In the genomic region with DNA sequence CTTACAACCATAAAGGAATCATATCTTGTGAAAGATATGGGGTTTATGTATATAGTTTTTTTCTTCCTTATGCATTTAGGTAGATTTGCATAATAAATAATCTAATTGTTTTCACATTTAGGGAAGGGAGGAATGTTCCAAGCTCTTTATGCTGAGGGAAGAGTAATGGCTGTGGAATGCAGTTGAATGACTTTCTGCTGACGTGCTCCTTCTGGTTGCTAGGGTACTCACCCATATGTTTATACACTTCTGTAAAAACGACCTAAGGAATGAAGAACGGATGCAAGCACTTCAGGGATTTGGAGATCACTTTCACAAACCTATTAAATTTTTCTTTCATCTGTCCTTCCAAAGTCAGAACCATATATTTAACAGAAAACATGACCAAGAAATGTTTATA, we compare ENCODE assay signal across 1 cellular context.
TF ChIP-seq lines count a peak whose summit lies in the region.

No MANE protein-coding gene starts in this region.

TF ChIP-seq in H1, 55 proteins besides CTCF, POLR2A, EP300 and RAD21 (continued from another document):
- TF ChIP-seq ASH2L (IDR thresholded peaks at IDR 0.05; ENCODE audit: low read length) (no peak), TEAD4 (IDR thresholded peaks at IDR 0.05; ENCODE audit: low read depth, low read length) (peak; percentile 98), SIRT6 (IDR thresholded peaks at IDR 0.05; ENCODE audit: low read length) (no peak), CREB1 (IDR thresholded peaks at IDR 0.05) (peak; percentile 69), SIX5 (IDR thresholded peaks at IDR 0.05; ENCODE audit: low read depth, low read length) (no peak), MAFK (IDR thresholded peaks at IDR 0.05; ENCODE audit: low read depth, low read length) (peak; percentile 50), TAF7 (optimal IDR thresholded peaks at IDR 0.05; ENCODE audit: borderline replicate concordance, low read depth, low read length) (no peak), NRF1 (IDR thresholded peaks at IDR 0.05; ENCODE audit: low read depth, low read length) (no peak), TAF1 (IDR thresholded peaks at IDR 0.05; ENCODE audit: low read depth, low read length) (no peak), RFX5 (IDR thresholded peaks at IDR 0.05; ENCODE audit: borderline replicate concordance, low read depth, low read length) (no peak), KDM4A (IDR thresholded peaks at IDR 0.05; ENCODE audit: low read depth, low read length, severe bottlenecking) (no peak), HDAC6 (IDR thresholded peaks at IDR 0.05; ENCODE audit: low read depth, low read length) (no peak), NANOG (IDR thresholded peaks at IDR 0.05; ENCODE audit: insufficient read depth, low read depth, low read length, poor library complexity, severe bottlenecking) (peak; percentile 80), GABPA (IDR thresholded peaks at IDR 0.05; ENCODE audit: borderline replicate concordance, insufficient read depth, low read length) (no peak), RBBP5 (IDR thresholded peaks at IDR 0.05; ENCODE audit: borderline replicate concordance, low read depth, low read length) (no peak), EZH2 (IDR thresholded peaks at IDR 0.05; ENCODE audit: low read depth, low read length, severe bottlenecking) (no peak), FOSL1 (IDR thresholded peaks at IDR 0.05; ENCODE audit: insufficient read depth, low read depth, low read length) (no peak), CEBPB (IDR thresholded peaks at IDR 0.05; ENCODE audit: low read depth, low read length) (no peak), TCF12 (IDR thresholded peaks at IDR 0.05; ENCODE audit: low read depth, low read length) (no peak), SUZ12 (IDR thresholded peaks at IDR 0.05; ENCODE audit: low read length) (no peak), CBX5 (IDR thresholded peaks at IDR 0.05; ENCODE audit: low read depth, low read length) (no peak), GTF2F1 (IDR thresholded peaks at IDR 0.05; ENCODE audit: borderline replicate concordance, low read depth, low read length) (no peak), BRCA1 (IDR thresholded peaks at IDR 0.05; ENCODE audit: low read depth, low read length) (no peak), SRF (IDR thresholded peaks at IDR 0.05; ENCODE audit: low read depth, low read length) (no peak), POU5F1 (IDR thresholded peaks at IDR 0.05; ENCODE audit: low read depth, low read length) (no peak), CBX8 (IDR thresholded peaks at IDR 0.05; ENCODE audit: borderline replicate concordance, low read depth, low read length) (no peak), CTBP2 (IDR thresholded peaks at IDR 0.05; ENCODE audit: borderline replicate concordance, insufficient read depth, insufficient read length, low read length) (no peak), RXRA (IDR thresholded peaks at IDR 0.05; ENCODE audit: insufficient read depth, low read depth, low read length) (no peak), BACH1 (IDR thresholded peaks at IDR 0.05; ENCODE audit: low read length) (no peak), KDM1A (IDR thresholded peaks at IDR 0.05; ENCODE audit: borderline replicate concordance, low read length) (no peak), ZNF274 (IDR thresholded peaks at IDR 0.05; ENCODE audit: borderline replicate concordance, extremely low read depth, low read length) (no peak), POLR2AphosphoS5 (IDR thresholded peaks at IDR 0.05; ENCODE audit: low read depth, low read length) (no peak), CHD2 (IDR thresholded peaks at IDR 0.05; ENCODE audit: low read length) (0 out of 2 replicates have a peak, but pooled peaks have one; percentile 47), SP4 (IDR thresholded peaks at IDR 0.05; ENCODE audit: low read length) (no peak), KDM5A (IDR thresholded peaks at IDR 0.05; ENCODE audit: low read length) (no peak), JUND (IDR thresholded peaks at IDR 0.05; ENCODE audit: low read length) (peak; percentile 98), CHD1 (IDR thresholded peaks at IDR 0.05; ENCODE audit: low read depth, low read length) (no peak), SP2 (IDR thresholded peaks at IDR 0.05; ENCODE audit: low read length) (no peak), PHF8 (conservative IDR thresholded peaks at IDR 0.05; ENCODE audit: low read depth, low read length) (no peak), SIN3A (conservative IDR thresholded peaks at IDR 0.05 in 1 of 2, IDR thresholded peaks at IDR 0.05 in 1 of 2; ENCODE audit: low read depth in 1 of 2, low read length in 2 of 2) (no peak), BCL11A (IDR thresholded peaks at IDR 0.05; ENCODE audit: low read depth in 2 of 2, low read length in 2 of 2) (peak; percentile 34 to 54), RNF2 (IDR thresholded peaks at IDR 0.05; ENCODE audit: borderline replicate concordance, low read depth, low read length, missing control alignments, poor library complexity, severe bottlenecking) (no peak), SP1 (IDR thresholded peaks at IDR 0.05; ENCODE audit: low read depth, low read length) (peak; percentile 92), SAP30 (IDR thresholded peaks at IDR 0.05; ENCODE audit: insufficient read depth, insufficient replicate concordance, low read length) (no peak), TBP (IDR thresholded peaks at IDR 0.05; ENCODE audit: low read depth, low read length) (no peak), HDAC2 (IDR thresholded peaks at IDR 0.05; ENCODE audit: borderline replicate concordance in 1 of 2, low read depth in 2 of 2, low read length in 2 of 2) (no peak), JUN (IDR thresholded peaks at IDR 0.05; ENCODE audit: low read depth, low read length) (peak; percentile 100)
- TF ChIP-seq, protein P1, sequence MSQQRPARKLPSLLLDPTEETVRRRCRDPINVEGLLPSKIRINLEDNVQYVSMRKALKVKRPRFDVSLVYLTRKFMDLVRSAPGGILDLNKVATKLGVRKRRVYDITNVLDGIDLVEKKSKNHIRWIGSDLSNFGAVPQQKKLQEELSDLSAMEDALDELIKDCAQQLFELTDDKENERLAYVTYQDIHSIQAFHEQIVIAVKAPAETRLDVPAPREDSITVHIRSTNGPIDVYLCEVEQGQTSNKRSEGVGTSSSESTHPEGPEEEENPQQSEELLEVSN (IDR thresholded peaks at IDR 0.05): no peak
- TF ChIP-seq, protein P2, sequence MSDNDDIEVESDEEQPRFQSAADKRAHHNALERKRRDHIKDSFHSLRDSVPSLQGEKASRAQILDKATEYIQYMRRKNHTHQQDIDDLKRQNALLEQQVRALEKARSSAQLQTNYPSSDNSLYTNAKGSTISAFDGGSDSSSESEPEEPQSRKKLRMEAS (IDR thresholded peaks at IDR 0.05): no peak
- TF ChIP-seq, protein P3, sequence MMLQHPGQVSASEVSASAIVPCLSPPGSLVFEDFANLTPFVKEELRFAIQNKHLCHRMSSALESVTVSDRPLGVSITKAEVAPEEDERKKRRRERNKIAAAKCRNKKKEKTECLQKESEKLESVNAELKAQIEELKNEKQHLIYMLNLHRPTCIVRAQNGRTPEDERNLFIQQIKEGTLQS (IDR thresholded peaks at IDR 0.05; ENCODE audit: insufficient read depth, low read depth, low read length): no peak
- TF ChIP-seq, protein P4, sequence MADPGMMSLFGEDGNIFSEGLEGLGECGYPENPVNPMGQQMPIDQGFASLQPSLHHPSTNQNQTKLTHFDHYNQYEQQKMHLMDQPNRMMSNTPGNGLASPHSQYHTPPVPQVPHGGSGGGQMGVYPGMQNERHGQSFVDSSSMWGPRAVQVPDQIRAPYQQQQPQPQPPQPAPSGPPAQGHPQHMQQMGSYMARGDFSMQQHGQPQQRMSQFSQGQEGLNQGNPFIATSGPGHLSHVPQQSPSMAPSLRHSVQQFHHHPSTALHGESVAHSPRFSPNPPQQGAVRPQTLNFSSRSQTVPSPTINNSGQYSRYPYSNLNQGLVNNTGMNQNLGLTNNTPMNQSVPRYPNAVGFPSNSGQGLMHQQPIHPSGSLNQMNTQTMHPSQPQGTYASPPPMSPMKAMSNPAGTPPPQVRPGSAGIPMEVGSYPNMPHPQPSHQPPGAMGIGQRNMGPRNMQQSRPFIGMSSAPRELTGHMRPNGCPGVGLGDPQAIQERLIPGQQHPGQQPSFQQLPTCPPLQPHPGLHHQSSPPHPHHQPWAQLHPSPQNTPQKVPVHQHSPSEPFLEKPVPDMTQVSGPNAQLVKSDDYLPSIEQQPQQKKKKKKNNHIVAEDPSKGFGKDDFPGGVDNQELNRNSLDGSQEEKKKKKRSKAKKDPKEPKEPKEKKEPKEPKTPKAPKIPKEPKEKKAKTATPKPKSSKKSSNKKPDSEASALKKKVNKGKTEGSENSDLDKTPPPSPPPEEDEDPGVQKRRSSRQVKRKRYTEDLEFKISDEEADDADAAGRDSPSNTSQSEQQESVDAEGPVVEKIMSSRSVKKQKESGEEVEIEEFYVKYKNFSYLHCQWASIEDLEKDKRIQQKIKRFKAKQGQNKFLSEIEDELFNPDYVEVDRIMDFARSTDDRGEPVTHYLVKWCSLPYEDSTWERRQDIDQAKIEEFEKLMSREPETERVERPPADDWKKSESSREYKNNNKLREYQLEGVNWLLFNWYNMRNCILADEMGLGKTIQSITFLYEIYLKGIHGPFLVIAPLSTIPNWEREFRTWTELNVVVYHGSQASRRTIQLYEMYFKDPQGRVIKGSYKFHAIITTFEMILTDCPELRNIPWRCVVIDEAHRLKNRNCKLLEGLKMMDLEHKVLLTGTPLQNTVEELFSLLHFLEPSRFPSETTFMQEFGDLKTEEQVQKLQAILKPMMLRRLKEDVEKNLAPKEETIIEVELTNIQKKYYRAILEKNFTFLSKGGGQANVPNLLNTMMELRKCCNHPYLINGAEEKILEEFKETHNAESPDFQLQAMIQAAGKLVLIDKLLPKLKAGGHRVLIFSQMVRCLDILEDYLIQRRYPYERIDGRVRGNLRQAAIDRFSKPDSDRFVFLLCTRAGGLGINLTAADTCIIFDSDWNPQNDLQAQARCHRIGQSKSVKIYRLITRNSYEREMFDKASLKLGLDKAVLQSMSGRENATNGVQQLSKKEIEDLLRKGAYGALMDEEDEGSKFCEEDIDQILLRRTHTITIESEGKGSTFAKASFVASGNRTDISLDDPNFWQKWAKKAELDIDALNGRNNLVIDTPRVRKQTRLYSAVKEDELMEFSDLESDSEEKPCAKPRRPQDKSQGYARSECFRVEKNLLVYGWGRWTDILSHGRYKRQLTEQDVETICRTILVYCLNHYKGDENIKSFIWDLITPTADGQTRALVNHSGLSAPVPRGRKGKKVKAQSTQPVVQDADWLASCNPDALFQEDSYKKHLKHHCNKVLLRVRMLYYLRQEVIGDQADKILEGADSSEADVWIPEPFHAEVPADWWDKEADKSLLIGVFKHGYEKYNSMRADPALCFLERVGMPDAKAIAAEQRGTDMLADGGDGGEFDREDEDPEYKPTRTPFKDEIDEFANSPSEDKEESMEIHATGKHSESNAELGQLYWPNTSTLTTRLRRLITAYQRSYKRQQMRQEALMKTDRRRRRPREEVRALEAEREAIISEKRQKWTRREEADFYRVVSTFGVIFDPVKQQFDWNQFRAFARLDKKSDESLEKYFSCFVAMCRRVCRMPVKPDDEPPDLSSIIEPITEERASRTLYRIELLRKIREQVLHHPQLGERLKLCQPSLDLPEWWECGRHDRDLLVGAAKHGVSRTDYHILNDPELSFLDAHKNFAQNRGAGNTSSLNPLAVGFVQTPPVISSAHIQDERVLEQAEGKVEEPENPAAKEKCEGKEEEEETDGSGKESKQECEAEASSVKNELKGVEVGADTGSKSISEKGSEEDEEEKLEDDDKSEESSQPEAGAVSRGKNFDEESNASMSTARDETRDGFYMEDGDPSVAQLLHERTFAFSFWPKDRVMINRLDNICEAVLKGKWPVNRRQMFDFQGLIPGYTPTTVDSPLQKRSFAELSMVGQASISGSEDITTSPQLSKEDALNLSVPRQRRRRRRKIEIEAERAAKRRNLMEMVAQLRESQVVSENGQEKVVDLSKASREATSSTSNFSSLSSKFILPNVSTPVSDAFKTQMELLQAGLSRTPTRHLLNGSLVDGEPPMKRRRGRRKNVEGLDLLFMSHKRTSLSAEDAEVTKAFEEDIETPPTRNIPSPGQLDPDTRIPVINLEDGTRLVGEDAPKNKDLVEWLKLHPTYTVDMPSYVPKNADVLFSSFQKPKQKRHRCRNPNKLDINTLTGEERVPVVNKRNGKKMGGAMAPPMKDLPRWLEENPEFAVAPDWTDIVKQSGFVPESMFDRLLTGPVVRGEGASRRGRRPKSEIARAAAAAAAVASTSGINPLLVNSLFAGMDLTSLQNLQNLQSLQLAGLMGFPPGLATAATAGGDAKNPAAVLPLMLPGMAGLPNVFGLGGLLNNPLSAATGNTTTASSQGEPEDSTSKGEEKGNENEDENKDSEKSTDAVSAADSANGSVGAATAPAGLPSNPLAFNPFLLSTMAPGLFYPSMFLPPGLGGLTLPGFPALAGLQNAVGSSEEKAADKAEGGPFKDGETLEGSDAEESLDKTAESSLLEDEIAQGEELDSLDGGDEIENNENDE (IDR thresholded peaks at IDR 0.05; ENCODE audit: insufficient replicate concordance, low read length): no peak
- TF ChIP-seq, protein P5, sequence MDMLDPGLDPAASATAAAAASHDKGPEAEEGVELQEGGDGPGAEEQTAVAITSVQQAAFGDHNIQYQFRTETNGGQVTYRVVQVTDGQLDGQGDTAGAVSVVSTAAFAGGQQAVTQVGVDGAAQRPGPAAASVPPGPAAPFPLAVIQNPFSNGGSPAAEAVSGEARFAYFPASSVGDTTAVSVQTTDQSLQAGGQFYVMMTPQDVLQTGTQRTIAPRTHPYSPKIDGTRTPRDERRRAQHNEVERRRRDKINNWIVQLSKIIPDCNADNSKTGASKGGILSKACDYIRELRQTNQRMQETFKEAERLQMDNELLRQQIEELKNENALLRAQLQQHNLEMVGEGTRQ (IDR thresholded peaks at IDR 0.05; ENCODE audit: low read length): no peak
- TF ChIP-seq, protein P6, sequence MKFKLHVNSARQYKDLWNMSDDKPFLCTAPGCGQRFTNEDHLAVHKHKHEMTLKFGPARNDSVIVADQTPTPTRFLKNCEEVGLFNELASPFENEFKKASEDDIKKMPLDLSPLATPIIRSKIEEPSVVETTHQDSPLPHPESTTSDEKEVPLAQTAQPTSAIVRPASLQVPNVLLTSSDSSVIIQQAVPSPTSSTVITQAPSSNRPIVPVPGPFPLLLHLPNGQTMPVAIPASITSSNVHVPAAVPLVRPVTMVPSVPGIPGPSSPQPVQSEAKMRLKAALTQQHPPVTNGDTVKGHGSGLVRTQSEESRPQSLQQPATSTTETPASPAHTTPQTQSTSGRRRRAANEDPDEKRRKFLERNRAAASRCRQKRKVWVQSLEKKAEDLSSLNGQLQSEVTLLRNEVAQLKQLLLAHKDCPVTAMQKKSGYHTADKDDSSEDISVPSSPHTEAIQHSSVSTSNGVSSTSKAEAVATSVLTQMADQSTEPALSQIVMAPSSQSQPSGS (IDR thresholded peaks at IDR 0.05; ENCODE audit: low read length): peak; percentile 97
